8 cellular contexts compared by ENCODE assay signal in genomic region chr16:55508271-55508921, GRCh38. TPM values are rescaled to one million over a fixed set of nuclear protein-coding genes. Genes with fewer than 3 reads are reported as not detected.
DNase-seq lines count a peak whose midpoint lies in the region; ATAC-seq, FAIRE-seq and TF ChIP-seq lines count a peak whose summit lies in the region.

No MANE protein-coding gene starts in this region.

- H3K27ac Mint-ChIP-seq in naive B cell = peak overlapping the region in 2 of 6 donors; percentile 26 to 56

- peak overlapping the region; percentile 71; the same call in 1 of the 2 replicates for H3K9ac ChIP-seq in KMS-11

- ATAC-seq in naive B cell (ENCODE audit: low read depth in 2 of 2) (no peak), GM18517 (IDR thresholded peaks at IDR 0.05; ENCODE audit: unreplicated experiment) (no peak)

- H3K4me2 ChIP-seq in KMS-11 = peak overlapping the region; percentile 61

- no peaks in the 10 kb centered on the region for H4K20me1 ChIP-seq in KMS-11 (ENCODE audit: insufficient read depth)

- H3K27ac ChIP-seq in ACC112 (ENCODE audit: low read depth, low read length) (no peak overlapping the region), KMS-11 (no peak overlapping the region), coronary artery (peak overlapping the region in 1 of 2 donors; percentile 83)

- peaks cover 13 to 35% (median 14%) of the 10 kb centered on the region in 3 donors for H3K27me3 Mint-ChIP-seq in naive B cell

- H3K36me3 ChIP-seq in ACC112 (ENCODE audit: insufficient read depth, low read length) = peaks cover 31% of the 10 kb centered on the region
- no peaks in the 10 kb centered on the region for H3K36me3 ChIP-seq in KMS-11 (ENCODE audit: insufficient read depth)

- no peaks in the 10 kb centered on the region for H3K27me3 ChIP-seq in ACC112 (ENCODE audit: insufficient read depth, low read length)
- H3K27me3 ChIP-seq in KMS-11 (ENCODE audit: insufficient read depth, low read depth) = no peaks in the 10 kb centered on the region

- peaks cover 4% of the 10 kb centered on the region for H3K79me2 ChIP-seq in ACC112 (ENCODE audit: control insufficient read depth, insufficient read depth, low read length, unreplicated experiment)
- H3K79me2 ChIP-seq in KMS-11 (ENCODE audit: insufficient read depth, low read depth) = no peaks in the 10 kb centered on the region; the same call in 1 of the 2 replicates

- peak overlapping the region; percentile 59 to 92 (median 80) for H3K4me3 Mint-ChIP-seq in naive B cell

- H3K4me3 ChIP-seq in ACC112 (ENCODE audit: low read depth, low read length) (peak overlapping the region; percentile 99), KMS-11 (IDR thresholded peaks at IDR 0.05; ENCODE audit: insufficient read depth, low read depth, low read length) (no peak overlapping the region), coronary artery (peak overlapping the region; percentile 87)

- peaks cover 13 to 16% (median 16%) of the 10 kb centered on the region in 3 donors for H3K4me1 Mint-ChIP-seq in naive B cell

- H3K36me3 Mint-ChIP-seq in naive B cell = peaks cover 11 to 12% of the 10 kb centered on the region in 2 donors

- DNase-seq in coronary artery (ENCODE audit: low spot score) (no peak), naive B cell (no peak), NCI-H748 treated with DMSO at 0.1 percent for 48 hours (lab: John Stamatoyannopoulos, UW) (no peak), HTR-8/SVneo (ENCODE audit: insufficient read length, low spot score) (no peak), DMS 273 (lab: John Stamatoyannopoulos, UW; ENCODE audit: unreplicated experiment) (no peak)

- H3K9me3 Mint-ChIP-seq in naive B cell = peaks cover 3 to 21% (median 12%) of the 10 kb centered on the region in 7 donors

- TF ChIP-seq CTCF in KMS-11 (conservative IDR thresholded peaks at IDR 0.05; ENCODE audit: low read depth, low read length) (no peak), coronary artery (IDR thresholded peaks at IDR 0.05) (no peak)

- no peak overlapping the region for H2AFZ ChIP-seq in ACC112 (ENCODE audit: low read length, unreplicated experiment)
- peak overlapping the region; percentile 93 for H2AFZ ChIP-seq in KMS-11 (ENCODE audit: low read depth)

- peaks cover 4% of the 10 kb centered on the region for H3K4me1 ChIP-seq in ACC112 (ENCODE audit: control insufficient read depth, insufficient read depth, low read length, unreplicated experiment)
- H3K4me1 ChIP-seq in KMS-11 (ENCODE audit: low read depth, poor library complexity, severe bottlenecking) = peaks cover 9% of the 10 kb centered on the region

- no peak for FAIRE-seq in HTR-8/SVneo (lab: Jason Lieb, UNC)

RNA-seq across cellular contexts. Expression of gene LPCAT2, which starts 0.5 kb away (rescaled TPM):
- 1 to 10 TPM in 2 of 6 donors, under 1 TPM in 3, not detected in 1; 0.53 to 1.3 (median 0.61) TPM for polyA plus RNA-seq in naive B cell (ENCODE audit: low read depth in 6 of 6)

RNA-seq across cellular contexts. Expression of gene MMP2, which starts 29.4 kb away (rescaled TPM):
- polyA plus RNA-seq in naive B cell (ENCODE audit: low read depth in 6 of 6) = not detected

RNA-seq across cellular contexts. Expression of gene CAPNS2, which starts 58.1 kb away (rescaled TPM):
- polyA plus RNA-seq in naive B cell (ENCODE audit: low read depth in 6 of 6) = not detected
